18 cellular contexts compared by ENCODE assay signal in the genomic region with DNA sequence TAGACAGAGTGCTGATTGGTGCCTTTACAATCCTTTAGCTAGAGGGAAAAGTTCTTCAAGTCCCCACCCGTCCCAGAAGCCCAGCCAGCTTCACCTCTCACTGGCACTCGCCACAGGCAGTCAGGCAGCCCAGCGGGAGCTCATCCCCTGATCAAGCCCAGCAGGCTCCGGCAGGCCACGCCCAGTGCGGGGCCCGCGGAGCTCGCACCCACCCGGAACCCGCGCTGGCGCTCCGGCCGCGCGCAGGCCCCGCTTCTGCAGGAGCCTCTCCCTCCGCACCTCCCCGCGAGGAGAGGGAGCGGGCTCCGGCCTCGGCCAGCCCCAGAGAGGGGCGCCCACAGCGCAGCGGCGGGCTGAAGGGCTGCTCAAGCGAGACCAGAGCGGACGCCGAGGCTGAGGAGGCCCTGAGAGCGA.
DNase-seq lines count a peak whose midpoint lies in the region; ATAC-seq, FAIRE-seq and TF ChIP-seq lines count a peak whose summit lies in the region.
"Had no signal": no experiment of that assay in that cellular context is flagged by ENCODE, and none has a peak within 500 bp of the region (broad histone marks: within the 10 kb centered on the region; RNA-seq: fewer than 3 reads in every experiment).

No MANE protein-coding gene starts in this region.

- peak; percentile 8 for DNase-seq in activated naive CD4-positive, alpha-beta T cell treated with anti-CD3 and anti-CD28 coated beads, Interleukin-2, amount 50 U/mL, for 16 hours
- DNase-seq in activated naive CD4-positive, alpha-beta T cell (lab: John Stamatoyannopoulos, UW) = no peak
- DNase-seq in NCI-H146 (lab: John Stamatoyannopoulos, UW) (peak; percentile 66), kidney (peak; percentile 46), upper lobe of right lung (peak; percentile 52), progenitor cell of endocrine pancreas (ENCODE audit: low spot score, unreplicated experiment) (no peak), BE2C (no peak)
- DNase-seq: 8988T; ACHN; CD4-positive, alpha-beta memory T cell; DMS79; HCEC 1CT; HFFc6 had no signal

- no peaks in the 10 kb centered on the region for H3K9me3 ChIP-seq in kidney (ENCODE audit: control insufficient read depth in 1 of 2, low read length in 2 of 2)
- no peaks in the 10 kb centered on the region for H3K9me3 ChIP-seq in upper lobe of right lung
- H3K9me3 ChIP-seq in BE2C = no peaks in the 10 kb centered on the region

- H3K27me3 Mint-ChIP-seq in progenitor cell of endocrine pancreas = no peaks in the 10 kb centered on the region

- H3K36me3 ChIP-seq in kidney (ENCODE audit: control insufficient read depth in 1 of 2, insufficient read depth in 2 of 2, low read length in 2 of 2) (no peaks in the 10 kb centered on the region), upper lobe of right lung (no peaks in the 10 kb centered on the region), BE2C (no peaks in the 10 kb centered on the region)

- no peaks in the 10 kb centered on the region for H3K4me1 Mint-ChIP-seq in progenitor cell of endocrine pancreas (ENCODE audit: low read depth)
- H3K4me1 Mint-ChIP-seq: CD4-positive, alpha-beta memory T cell had no signal

- H3K4me3 ChIP-seq in kidney (ENCODE audit: low read length in 2 of 2) (no peak overlapping the region), upper lobe of right lung (no peak overlapping the region), BE2C (ENCODE audit: low read depth, low read length) (no peak overlapping the region)

- H3K4me1 ChIP-seq in kidney (ENCODE audit: control insufficient read depth in 1 of 2, insufficient read depth in 1 of 2, low read depth in 1 of 2, low read length in 2 of 2) (no peaks in the 10 kb centered on the region), upper lobe of right lung (no peaks in the 10 kb centered on the region), BE2C (no peaks in the 10 kb centered on the region)

- H3K4me3 Mint-ChIP-seq in progenitor cell of endocrine pancreas (ENCODE audit: low read depth) = no peak overlapping the region
- H3K4me3 Mint-ChIP-seq: B cell; CD4-positive, alpha-beta memory T cell; HFFc6 had no signal

- H3K27ac Mint-ChIP-seq in progenitor cell of endocrine pancreas = no peak overlapping the region
- H3K27ac Mint-ChIP-seq: B cell; CD4-positive, alpha-beta memory T cell; HFFc6 had no signal

- ATAC-seq in upper lobe of right lung = peak; percentile 44

- no peak overlapping the region for H3K9ac ChIP-seq in kidney (ENCODE audit: low read length in 2 of 2)

- H3K9me3 Mint-ChIP-seq in progenitor cell of endocrine pancreas (ENCODE audit: low read depth) = no peaks in the 10 kb centered on the region

- no peaks in the 10 kb centered on the region for H3K36me3 Mint-ChIP-seq in progenitor cell of endocrine pancreas (ENCODE audit: insufficient read depth)
- H3K36me3 Mint-ChIP-seq: CD4-positive, alpha-beta memory T cell had no signal

- TF ChIP-seq CTCF in kidney (IDR thresholded peaks at IDR 0.05; ENCODE audit: borderline replicate concordance, extremely low read depth, insufficient read depth) = no peak
- no peak for TF ChIP-seq CTCF in upper lobe of right lung (IDR thresholded peaks at IDR 0.05)
- no peak for TF ChIP-seq CTCF in progenitor cell of endocrine pancreas (IDR thresholded peaks at IDR 0.05; ENCODE audit: unreplicated experiment)
- no peak for TF ChIP-seq CTCF in BE2C (IDR thresholded peaks at IDR 0.05; ENCODE audit: low read depth, low read length)

- no peak overlapping the region for H3K27ac ChIP-seq in kidney (ENCODE audit: low read depth in 2 of 2, low read length in 2 of 2)
- H3K27ac ChIP-seq in upper lobe of right lung = no peak overlapping the region
- H3K27ac ChIP-seq: C4-2B had no signal

- FAIRE-seq in kidney (lab: Jason Lieb, UNC) = no peak
- FAIRE-seq: G401.6, GM12891, H1 had no signal

- intact Hi-C loops in kidney (cut with DNase I) = no loop called here
- intact Hi-C loops in upper lobe of right lung (cut with DNase I) = no loop called here

- H3K27me3 ChIP-seq in upper lobe of right lung = no peaks in the 10 kb centered on the region
- no peaks in the 10 kb centered on the region for H3K27me3 ChIP-seq in BE2C

Comparison
In these comparisons a context has a peak if more than half of its experiments do, and no peak if none do; other contexts are left out.
1. DNase-seq: peak in activated naive CD4-positive, alpha-beta T cell treated with anti-CD3 and anti-CD28 coated beads, Interleukin-2, amount 50 U/mL, for 16 hours (single experiment), NCI-H146 (single experiment), kidney (single experiment) and upper lobe of right lung (single experiment); none in activated naive CD4-positive, alpha-beta T cell (0 of 4), progenitor cell of endocrine pancreas (single experiment) and BE2C (single experiment).